2 cellular contexts compared by ENCODE assay signal in genomic region chr20:50539798-50540197, GRCh38.
A peak's percentile ranks its signal among the peaks of the same experiment; 100 is the strongest.
TF ChIP-seq lines count a peak whose summit lies in the region.

No MANE protein-coding gene starts in this region.

TF ChIP-seq in HEK293, 187 proteins besides CTCF, POLR2A, EP300 and RAD21:
- TF ChIP-seq ZNF133 (tag by site-specific recombination; IDR thresholded peaks at IDR 0.05), result peak; percentile 95

TF ChIP-seq in GM12878, 131 proteins besides CTCF, POLR2A, EP300 and RAD21:
- TF ChIP-seq TCF7 (IDR thresholded peaks at IDR 0.05; ENCODE audit: borderline replicate concordance), result 0 out of 2 replicates have a peak, but pooled peaks have one; percentile 45
- TF ChIP-seq RUNX3 (IDR thresholded peaks at IDR 0.05; ENCODE audit: low read length), result 0 out of 2 replicates have a peak, but pooled peaks have one; percentile 12
- TF ChIP-seq NBN (IDR thresholded peaks at IDR 0.05), result peak; percentile 63
- TF ChIP-seq ZNF24 (IDR thresholded peaks at IDR 0.05), result peak; percentile 53; the same call in 1 of the 2 replicates
- TF ChIP-seq, protein P1, sequence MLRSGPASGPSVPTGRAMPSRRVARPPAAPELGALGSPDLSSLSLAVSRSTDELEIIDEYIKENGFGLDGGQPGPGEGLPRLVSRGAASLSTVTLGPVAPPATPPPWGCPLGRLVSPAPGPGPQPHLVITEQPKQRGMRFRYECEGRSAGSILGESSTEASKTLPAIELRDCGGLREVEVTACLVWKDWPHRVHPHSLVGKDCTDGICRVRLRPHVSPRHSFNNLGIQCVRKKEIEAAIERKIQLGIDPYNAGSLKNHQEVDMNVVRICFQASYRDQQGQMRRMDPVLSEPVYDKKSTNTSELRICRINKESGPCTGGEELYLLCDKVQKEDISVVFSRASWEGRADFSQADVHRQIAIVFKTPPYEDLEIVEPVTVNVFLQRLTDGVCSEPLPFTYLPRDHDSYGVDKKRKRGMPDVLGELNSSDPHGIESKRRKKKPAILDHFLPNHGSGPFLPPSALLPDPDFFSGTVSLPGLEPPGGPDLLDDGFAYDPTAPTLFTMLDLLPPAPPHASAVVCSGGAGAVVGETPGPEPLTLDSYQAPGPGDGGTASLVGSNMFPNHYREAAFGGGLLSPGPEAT (IDR thresholded peaks at IDR 0.05; ENCODE audit: low read depth), result peak; percentile 48; the same call in 1 of the 2 replicates
- TF ChIP-seq, protein P2, sequence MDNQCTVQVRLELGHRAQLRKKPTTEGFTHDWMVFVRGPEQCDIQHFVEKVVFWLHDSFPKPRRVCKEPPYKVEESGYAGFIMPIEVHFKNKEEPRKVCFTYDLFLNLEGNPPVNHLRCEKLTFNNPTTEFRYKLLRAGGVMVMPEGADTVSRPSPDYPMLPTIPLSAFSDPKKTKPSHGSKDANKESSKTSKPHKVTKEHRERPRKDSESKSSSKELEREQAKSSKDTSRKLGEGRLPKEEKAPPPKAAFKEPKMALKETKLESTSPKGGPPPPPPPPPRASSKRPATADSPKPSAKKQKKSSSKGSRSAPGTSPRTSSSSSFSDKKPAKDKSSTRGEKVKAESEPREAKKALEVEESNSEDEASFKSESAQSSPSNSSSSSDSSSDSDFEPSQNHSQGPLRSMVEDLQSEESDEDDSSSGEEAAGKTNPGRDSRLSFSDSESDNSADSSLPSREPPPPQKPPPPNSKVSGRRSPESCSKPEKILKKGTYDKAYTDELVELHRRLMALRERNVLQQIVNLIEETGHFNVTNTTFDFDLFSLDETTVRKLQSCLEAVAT (IDR thresholded peaks at IDR 0.05), result peak; percentile 56; the same call in 1 of the 2 replicates
- TF ChIP-seq ETV6 (conservative IDR thresholded peaks at IDR 0.05 in 1 of 2, IDR thresholded peaks at IDR 0.05 in 1 of 2; ENCODE audit: borderline replicate concordance in 1 of 2, low read depth in 1 of 2), result peak in 1 of 2 experiments; percentile 60; a peak in 1 of 4 replicates
- peak; percentile 76; the same call in 1 of the 2 replicates for TF ChIP-seq SPI1 (IDR thresholded peaks at IDR 0.05; ENCODE audit: borderline replicate concordance, insufficient read depth, low read depth, low read length)
- peak; percentile 61 for TF ChIP-seq ZNF384 (IDR thresholded peaks at IDR 0.05; ENCODE audit: borderline replicate concordance, low read depth, low read length)
- TF ChIP-seq ATF2 (IDR thresholded peaks at IDR 0.05; ENCODE audit: low read length), result peak; percentile 34; the same call in 1 of the 2 replicates
- TF ChIP-seq CREB1 (IDR thresholded peaks at IDR 0.05; ENCODE audit: low read depth), result 0 out of 2 replicates have a peak, but pooled peaks have one; percentile 16
- TF ChIP-seq CBX5 (IDR thresholded peaks at IDR 0.05; ENCODE audit: low read depth), result peak; percentile 96
- TF ChIP-seq NFXL1 (IDR thresholded peaks at IDR 0.05; ENCODE audit: borderline replicate concordance), result peak; percentile 58; the same call in 1 of the 2 replicates
- TF ChIP-seq IKZF2 (IDR thresholded peaks at IDR 0.05), result peak; percentile 17 to 62; a peak in 2 of 4 replicates
- TF ChIP-seq, protein P3, sequence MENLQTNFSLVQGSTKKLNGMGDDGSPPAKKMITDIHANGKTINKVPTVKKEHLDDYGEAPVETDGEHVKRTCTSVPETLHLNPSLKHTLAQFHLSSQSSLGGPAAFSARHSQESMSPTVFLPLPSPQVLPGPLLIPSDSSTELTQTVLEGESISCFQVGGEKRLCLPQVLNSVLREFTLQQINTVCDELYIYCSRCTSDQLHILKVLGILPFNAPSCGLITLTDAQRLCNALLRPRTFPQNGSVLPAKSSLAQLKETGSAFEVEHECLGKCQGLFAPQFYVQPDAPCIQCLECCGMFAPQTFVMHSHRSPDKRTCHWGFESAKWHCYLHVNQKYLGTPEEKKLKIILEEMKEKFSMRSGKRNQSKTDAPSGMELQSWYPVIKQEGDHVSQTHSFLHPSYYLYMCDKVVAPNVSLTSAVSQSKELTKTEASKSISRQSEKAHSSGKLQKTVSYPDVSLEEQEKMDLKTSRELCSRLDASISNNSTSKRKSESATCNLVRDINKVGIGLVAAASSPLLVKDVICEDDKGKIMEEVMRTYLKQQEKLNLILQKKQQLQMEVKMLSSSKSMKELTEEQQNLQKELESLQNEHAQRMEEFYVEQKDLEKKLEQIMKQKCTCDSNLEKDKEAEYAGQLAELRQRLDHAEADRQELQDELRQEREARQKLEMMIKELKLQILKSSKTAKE (IDR thresholded peaks at IDR 0.05; ENCODE audit: low read depth, poor library complexity, severe bottlenecking), result peak; percentile 44
- 0 out of 2 replicates have a peak, but pooled peaks have one; percentile 36 for TF ChIP-seq IRF4 (IDR thresholded peaks at IDR 0.05; ENCODE audit: low read depth, low read length)
- TF ChIP-seq MTA2 (IDR thresholded peaks at IDR 0.05; ENCODE audit: low read depth), result 0 out of 2 replicates have a peak, but pooled peaks have one; percentile 26
- TF ChIP-seq BCL11A (IDR thresholded peaks at IDR 0.05; ENCODE audit: low read depth, low read length), result 0 out of 2 replicates have a peak, but pooled peaks have one; percentile 21
- peak; percentile 34 for TF ChIP-seq KLF5 (IDR thresholded peaks at IDR 0.05; ENCODE audit: partially characterized antibody)
